16 cellular contexts compared by ENCODE assay signal in the genomic region with DNA sequence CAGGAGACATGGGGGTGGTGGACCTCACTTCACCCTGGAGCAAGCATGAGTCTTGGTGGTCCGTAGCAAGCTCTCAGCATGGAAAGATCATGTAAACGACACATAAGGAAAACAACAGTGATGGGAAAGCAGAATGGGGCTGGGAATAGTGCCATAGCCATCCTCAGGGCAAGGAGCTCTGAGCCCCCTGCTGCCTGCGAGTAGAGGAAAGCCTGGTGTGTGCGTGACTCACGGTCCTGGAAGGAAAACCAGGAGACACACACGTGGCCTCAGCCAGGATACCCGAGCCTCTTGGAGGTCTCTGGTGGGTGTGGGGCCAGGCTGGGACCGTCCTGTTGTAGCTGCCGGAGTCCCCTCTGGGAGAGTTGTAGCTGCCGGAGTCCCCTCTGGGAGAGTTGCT. TPM values are rescaled to one million over a fixed set of nuclear protein-coding genes. Genes with fewer than 3 reads are reported as not detected.
DNase-seq lines count a peak whose midpoint lies in the region; ATAC-seq and TF ChIP-seq lines count a peak whose summit lies in the region.
"Had no signal": no experiment of that assay in that cellular context is flagged by ENCODE, and none has a peak within 500 bp of the region (broad histone marks: within the 10 kb centered on the region; RNA-seq: fewer than 3 reads in every experiment).

No MANE protein-coding gene starts in this region.

- ATAC-seq in left ventricle myocardium superior: no peak
- no peak for ATAC-seq in stimulated activated effector memory CD8-positive, alpha-beta T cell treated with anti-CD3 and anti-CD28 coated beads, Interleukin-12 subunit alpha, Interleukin-12 subunit beta, amount 100 ng/mL, for 72 hours
- ATAC-seq in HG03108 (IDR thresholded peaks at IDR 0.05; ENCODE audit: unreplicated experiment): no peak
- ATAC-seq: naive thymus-derived CD4-positive, alpha-beta T cell had no signal

- DNase-seq in HCEC 1CT: peak; percentile 19
- DNase-seq in astrocyte of the cerebellum (ENCODE audit: low read depth): peak; percentile 48
- DNase-seq in left ventricle myocardium superior: peak; percentile 23
- DNase-seq in stimulated activated effector memory CD8-positive, alpha-beta T cell treated with anti-CD3 and anti-CD28 coated beads, Interleukin-12 subunit alpha, Interleukin-12 subunit beta, amount 100 ng/mL, for 72 hours (ENCODE audit: low spot score in 2 of 2): no peak
- DNase-seq in GDM1 (lab: John Stamatoyannopoulos, UW): no peak
- no peak for DNase-seq in NCI-H524 (lab: John Stamatoyannopoulos, UW)
- DNase-seq: activated CD4-positive, alpha-beta T cell treated with anti-CD3 and anti-CD28 coated beads, Interleukin-2, amount 50 U/mL, for 4 hours; central memory CD4-positive, alpha-beta T cell; MM.1S; NCI-H2081; NCI-H774; retina; transverse colon had no signal

- H3K9me3 Mint-ChIP-seq in stimulated activated effector memory CD8-positive, alpha-beta T cell treated with anti-CD3 and anti-CD28 coated beads, Interleukin-12 subunit alpha, Interleukin-12 subunit beta, amount 100 ng/mL, for 72 hours: no peaks in the 10 kb centered on the region

- H3K4me3 Mint-ChIP-seq in stimulated activated effector memory CD8-positive, alpha-beta T cell treated with anti-CD3 and anti-CD28 coated beads, Interleukin-12 subunit alpha, Interleukin-12 subunit beta, amount 100 ng/mL, for 72 hours: no peak overlapping the region
- H3K4me3 Mint-ChIP-seq: CD14-positive monocyte; naive thymus-derived CD4-positive, alpha-beta T cell had no signal

- TF ChIP-seq CTCF in astrocyte of the cerebellum (IDR thresholded peaks at IDR 0.05; ENCODE audit: low read depth, low read length, missing control alignments): peak; percentile 2

- H3K27ac Mint-ChIP-seq in stimulated activated effector memory CD8-positive, alpha-beta T cell treated with anti-CD3 and anti-CD28 coated beads, Interleukin-12 subunit alpha, Interleukin-12 subunit beta, amount 100 ng/mL, for 72 hours: peak overlapping the region; percentile 4
- H3K27ac Mint-ChIP-seq: naive thymus-derived CD4-positive, alpha-beta T cell had no signal

- H3K4me1 Mint-ChIP-seq in stimulated activated effector memory CD8-positive, alpha-beta T cell treated with anti-CD3 and anti-CD28 coated beads, Interleukin-12 subunit alpha, Interleukin-12 subunit beta, amount 100 ng/mL, for 72 hours: no peaks in the 10 kb centered on the region

- in situ Hi-C loops in astrocyte of the cerebellum (cut with HindIII; ENCODE audit: low sequenced_read_pairs): no loop called here

- no peaks in the 10 kb centered on the region for H3K36me3 Mint-ChIP-seq in stimulated activated effector memory CD8-positive, alpha-beta T cell treated with anti-CD3 and anti-CD28 coated beads, Interleukin-12 subunit alpha, Interleukin-12 subunit beta, amount 100 ng/mL, for 72 hours
- H3K36me3 Mint-ChIP-seq: CD14-positive monocyte; naive thymus-derived CD4-positive, alpha-beta T cell had no signal

- intact Hi-C loops in left ventricle myocardium superior (cut with micrococcal nuclease): no loop called here

- no peak overlapping the region for H3K4me3 ChIP-seq in astrocyte of the cerebellum (ENCODE audit: low read depth, low read length)
- H3K4me3 ChIP-seq: transverse colon had no signal

RNA-seq across cellular contexts. Expression of gene SHANK3, which starts 12.4 kb away (rescaled TPM):
- 22.9 TPM for total RNA-seq in left ventricle myocardium superior

RNA-seq across cellular contexts. Expression of gene ACR, which starts 53.0 kb away (rescaled TPM):
- total RNA-seq in left ventricle myocardium superior: not detected
- total RNA-seq: naive thymus-derived CD4-positive, alpha-beta T cell; transverse colon had no signal

RNA-seq across cellular contexts. Expression of gene ARSA, which starts 57.0 kb away (rescaled TPM):
- total RNA-seq in left ventricle myocardium superior: 22.2 TPM

Comparison
In these comparisons a context has a peak if more than half of its experiments do, and no peak if none do; other contexts are left out.
1. DNase-seq: peak in HCEC 1CT (single experiment), astrocyte of the cerebellum (single experiment) and left ventricle myocardium superior (single experiment); none in stimulated activated effector memory CD8-positive, alpha-beta T cell treated with anti-CD3 and anti-CD28 coated beads, Interleukin-12 subunit alpha, Interleukin-12 subunit beta, amount 100 ng/mL, for 72 hours (0 of 2), GDM1 (single experiment) and NCI-H524 (0 of 2).